1 cellular context compared by ENCODE assay signal in the genomic region with DNA sequence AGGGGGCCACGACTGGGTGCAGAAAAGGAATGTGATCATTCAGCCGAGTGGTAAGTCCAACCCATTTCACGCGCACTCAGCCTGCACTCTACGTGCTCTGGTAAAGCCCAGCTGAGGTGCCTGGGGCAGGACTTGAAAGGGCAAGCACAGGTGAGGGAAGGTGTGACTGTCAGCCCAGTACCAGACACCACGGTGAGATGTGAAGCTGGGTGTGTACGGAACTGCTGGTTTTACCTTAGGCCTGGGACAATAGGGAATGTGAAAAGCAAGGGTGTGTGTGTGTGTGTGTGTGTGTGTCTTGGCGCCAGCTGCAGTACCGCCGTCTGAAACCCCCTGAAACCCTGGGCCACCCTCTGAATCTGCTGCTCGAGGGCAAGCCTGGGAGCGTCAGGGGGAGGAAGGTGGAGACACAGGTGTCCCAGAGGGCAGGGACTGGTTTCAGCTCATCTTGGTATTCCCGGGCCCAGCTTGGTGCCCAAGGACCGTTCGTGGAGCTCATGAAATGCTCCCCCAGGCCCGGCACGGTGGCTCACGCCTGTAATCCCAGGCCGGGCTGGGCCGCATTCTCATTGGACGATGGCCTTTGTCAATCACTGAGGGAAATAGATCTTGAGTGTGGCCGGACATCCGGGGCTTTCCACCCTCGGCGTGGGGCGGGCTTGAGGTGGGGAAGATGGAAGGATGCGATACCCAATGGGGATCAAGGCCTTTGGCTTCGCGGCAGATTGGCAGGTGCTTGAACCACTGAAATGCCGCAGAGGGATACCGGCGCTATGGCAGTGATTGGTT.
A peak's percentile ranks its signal among the peaks of the same experiment; 100 is the strongest.
TF ChIP-seq lines count a peak whose summit lies in the region.

No MANE protein-coding gene starts in this region.

TF ChIP-seq in GM12878, 131 proteins besides CTCF, POLR2A, EP300 and RAD21 (continues in another document):
- TF ChIP-seq GABPA (IDR thresholded peaks at IDR 0.05; ENCODE audit: low read depth) (peak; percentile 95), NFYA (IDR thresholded peaks at IDR 0.05; ENCODE audit: borderline replicate concordance, low read depth, low read length) (peak; percentile 97), IRF4 (IDR thresholded peaks at IDR 0.05; ENCODE audit: low read depth, low read length) (no peak), ZNF207 (IDR thresholded peaks at IDR 0.05; ENCODE audit: borderline replicate concordance) (no peak), ZNF622 (IDR thresholded peaks at IDR 0.05) (no peak), ZZZ3 (IDR thresholded peaks at IDR 0.05; ENCODE audit: control insufficient read depth, insufficient read length, low read depth) (no peak), LARP7 (IDR thresholded peaks at IDR 0.05) (0 out of 2 replicates have a peak, but pooled peaks have one; percentile 46), TCF7 (IDR thresholded peaks at IDR 0.05; ENCODE audit: borderline replicate concordance) (no peak), CREM (IDR thresholded peaks at IDR 0.05; ENCODE audit: low read depth) (peak; percentile 72), RUNX3 (IDR thresholded peaks at IDR 0.05; ENCODE audit: low read length) (no peak), IKZF2 (IDR thresholded peaks at IDR 0.05) (0 out of 4 replicates have a peak, but pooled peaks of 1 of the 2 experiments have one; percentile 48), POLR2AphosphoS2 (IDR thresholded peaks at IDR 0.05; ENCODE audit: low read depth, low read length) (no peak)
- TF ChIP-seq, protein P1, sequence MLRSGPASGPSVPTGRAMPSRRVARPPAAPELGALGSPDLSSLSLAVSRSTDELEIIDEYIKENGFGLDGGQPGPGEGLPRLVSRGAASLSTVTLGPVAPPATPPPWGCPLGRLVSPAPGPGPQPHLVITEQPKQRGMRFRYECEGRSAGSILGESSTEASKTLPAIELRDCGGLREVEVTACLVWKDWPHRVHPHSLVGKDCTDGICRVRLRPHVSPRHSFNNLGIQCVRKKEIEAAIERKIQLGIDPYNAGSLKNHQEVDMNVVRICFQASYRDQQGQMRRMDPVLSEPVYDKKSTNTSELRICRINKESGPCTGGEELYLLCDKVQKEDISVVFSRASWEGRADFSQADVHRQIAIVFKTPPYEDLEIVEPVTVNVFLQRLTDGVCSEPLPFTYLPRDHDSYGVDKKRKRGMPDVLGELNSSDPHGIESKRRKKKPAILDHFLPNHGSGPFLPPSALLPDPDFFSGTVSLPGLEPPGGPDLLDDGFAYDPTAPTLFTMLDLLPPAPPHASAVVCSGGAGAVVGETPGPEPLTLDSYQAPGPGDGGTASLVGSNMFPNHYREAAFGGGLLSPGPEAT (IDR thresholded peaks at IDR 0.05; ENCODE audit: low read depth): no peak
- TF ChIP-seq, protein P2, sequence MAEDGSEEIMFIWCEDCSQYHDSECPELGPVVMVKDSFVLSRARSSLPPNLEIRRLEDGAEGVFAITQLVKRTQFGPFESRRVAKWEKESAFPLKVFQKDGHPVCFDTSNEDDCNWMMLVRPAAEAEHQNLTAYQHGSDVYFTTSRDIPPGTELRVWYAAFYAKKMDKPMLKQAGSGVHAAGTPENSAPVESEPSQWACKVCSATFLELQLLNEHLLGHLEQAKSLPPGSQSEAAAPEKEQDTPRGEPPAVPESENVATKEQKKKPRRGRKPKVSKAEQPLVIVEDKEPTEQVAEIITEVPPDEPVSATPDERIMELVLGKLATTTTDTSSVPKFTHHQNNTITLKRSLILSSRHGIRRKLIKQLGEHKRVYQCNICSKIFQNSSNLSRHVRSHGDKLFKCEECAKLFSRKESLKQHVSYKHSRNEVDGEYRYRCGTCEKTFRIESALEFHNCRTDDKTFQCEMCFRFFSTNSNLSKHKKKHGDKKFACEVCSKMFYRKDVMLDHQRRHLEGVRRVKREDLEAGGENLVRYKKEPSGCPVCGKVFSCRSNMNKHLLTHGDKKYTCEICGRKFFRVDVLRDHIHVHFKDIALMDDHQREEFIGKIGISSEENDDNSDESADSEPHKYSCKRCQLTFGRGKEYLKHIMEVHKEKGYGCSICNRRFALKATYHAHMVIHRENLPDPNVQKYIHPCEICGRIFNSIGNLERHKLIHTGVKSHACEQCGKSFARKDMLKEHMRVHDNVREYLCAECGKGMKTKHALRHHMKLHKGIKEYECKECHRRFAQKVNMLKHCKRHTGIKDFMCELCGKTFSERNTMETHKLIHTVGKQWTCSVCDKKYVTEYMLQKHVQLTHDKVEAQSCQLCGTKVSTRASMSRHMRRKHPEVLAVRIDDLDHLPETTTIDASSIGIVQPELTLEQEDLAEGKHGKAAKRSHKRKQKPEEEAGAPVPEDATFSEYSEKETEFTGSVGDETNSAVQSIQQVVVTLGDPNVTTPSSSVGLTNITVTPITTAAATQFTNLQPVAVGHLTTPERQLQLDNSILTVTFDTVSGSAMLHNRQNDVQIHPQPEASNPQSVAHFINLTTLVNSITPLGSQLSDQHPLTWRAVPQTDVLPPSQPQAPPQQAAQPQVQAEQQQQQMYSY (CRISPR knock-in tag; IDR thresholded peaks at IDR 0.05): no peak
- TF ChIP-seq, protein P3, sequence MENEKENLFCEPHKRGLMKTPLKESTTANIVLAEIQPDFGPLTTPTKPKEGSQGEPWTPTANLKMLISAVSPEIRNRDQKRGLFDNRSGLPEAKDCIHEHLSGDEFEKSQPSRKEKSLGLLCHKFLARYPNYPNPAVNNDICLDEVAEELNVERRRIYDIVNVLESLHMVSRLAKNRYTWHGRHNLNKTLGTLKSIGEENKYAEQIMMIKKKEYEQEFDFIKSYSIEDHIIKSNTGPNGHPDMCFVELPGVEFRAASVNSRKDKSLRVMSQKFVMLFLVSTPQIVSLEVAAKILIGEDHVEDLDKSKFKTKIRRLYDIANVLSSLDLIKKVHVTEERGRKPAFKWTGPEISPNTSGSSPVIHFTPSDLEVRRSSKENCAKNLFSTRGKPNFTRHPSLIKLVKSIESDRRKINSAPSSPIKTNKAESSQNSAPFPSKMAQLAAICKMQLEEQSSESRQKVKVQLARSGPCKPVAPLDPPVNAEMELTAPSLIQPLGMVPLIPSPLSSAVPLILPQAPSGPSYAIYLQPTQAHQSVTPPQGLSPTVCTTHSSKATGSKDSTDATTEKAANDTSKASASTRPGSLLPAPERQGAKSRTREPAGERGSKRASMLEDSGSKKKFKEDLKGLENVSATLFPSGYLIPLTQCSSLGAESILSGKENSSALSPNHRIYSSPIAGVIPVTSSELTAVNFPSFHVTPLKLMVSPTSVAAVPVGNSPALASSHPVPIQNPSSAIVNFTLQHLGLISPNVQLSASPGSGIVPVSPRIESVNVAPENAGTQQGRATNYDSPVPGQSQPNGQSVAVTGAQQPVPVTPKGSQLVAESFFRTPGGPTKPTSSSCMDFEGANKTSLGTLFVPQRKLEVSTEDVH (IDR thresholded peaks at IDR 0.05; ENCODE audit: low read depth, partially characterized antibody): no peak
- TF ChIP-seq, protein P4, sequence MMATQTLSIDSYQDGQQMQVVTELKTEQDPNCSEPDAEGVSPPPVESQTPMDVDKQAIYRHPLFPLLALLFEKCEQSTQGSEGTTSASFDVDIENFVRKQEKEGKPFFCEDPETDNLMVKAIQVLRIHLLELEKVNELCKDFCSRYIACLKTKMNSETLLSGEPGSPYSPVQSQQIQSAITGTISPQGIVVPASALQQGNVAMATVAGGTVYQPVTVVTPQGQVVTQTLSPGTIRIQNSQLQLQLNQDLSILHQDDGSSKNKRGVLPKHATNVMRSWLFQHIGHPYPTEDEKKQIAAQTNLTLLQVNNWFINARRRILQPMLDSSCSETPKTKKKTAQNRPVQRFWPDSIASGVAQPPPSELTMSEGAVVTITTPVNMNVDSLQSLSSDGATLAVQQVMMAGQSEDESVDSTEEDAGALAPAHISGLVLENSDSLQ (IDR thresholded peaks at IDR 0.05): peak; percentile 100
- TF ChIP-seq, protein P5, sequence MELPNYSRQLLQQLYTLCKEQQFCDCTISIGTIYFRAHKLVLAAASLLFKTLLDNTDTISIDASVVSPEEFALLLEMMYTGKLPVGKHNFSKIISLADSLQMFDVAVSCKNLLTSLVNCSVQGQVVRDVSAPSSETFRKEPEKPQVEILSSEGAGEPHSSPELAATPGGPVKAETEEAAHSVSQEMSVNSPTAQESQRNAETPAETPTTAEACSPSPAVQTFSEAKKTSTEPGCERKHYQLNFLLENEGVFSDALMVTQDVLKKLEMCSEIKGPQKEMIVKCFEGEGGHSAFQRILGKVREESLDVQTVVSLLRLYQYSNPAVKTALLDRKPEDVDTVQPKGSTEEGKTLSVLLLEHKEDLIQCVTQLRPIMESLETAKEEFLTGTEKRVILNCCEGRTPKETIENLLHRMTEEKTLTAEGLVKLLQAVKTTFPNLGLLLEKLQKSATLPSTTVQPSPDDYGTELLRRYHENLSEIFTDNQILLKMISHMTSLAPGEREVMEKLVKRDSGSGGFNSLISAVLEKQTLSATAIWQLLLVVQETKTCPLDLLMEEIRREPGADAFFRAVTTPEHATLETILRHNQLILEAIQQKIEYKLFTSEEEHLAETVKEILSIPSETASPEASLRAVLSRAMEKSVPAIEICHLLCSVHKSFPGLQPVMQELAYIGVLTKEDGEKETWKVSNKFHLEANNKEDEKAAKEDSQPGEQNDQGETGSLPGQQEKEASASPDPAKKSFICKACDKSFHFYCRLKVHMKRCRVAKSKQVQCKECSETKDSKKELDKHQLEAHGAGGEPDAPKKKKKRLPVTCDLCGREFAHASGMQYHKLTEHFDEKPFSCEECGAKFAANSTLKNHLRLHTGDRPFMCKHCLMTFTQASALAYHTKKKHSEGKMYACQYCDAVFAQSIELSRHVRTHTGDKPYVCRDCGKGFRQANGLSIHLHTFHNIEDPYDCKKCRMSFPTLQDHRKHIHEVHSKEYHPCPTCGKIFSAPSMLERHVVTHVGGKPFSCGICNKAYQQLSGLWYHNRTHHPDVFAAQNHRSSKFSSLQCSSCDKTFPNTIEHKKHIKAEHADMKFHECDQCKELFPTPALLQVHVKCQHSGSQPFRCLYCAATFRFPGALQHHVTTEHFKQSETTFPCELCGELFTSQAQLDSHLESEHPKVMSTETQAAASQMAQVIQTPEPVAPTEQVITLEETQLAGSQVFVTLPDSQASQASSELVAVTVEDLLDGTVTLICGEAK (IDR thresholded peaks at IDR 0.05; ENCODE audit: borderline replicate concordance): peak; percentile 93
- TF ChIP-seq, protein P6, sequence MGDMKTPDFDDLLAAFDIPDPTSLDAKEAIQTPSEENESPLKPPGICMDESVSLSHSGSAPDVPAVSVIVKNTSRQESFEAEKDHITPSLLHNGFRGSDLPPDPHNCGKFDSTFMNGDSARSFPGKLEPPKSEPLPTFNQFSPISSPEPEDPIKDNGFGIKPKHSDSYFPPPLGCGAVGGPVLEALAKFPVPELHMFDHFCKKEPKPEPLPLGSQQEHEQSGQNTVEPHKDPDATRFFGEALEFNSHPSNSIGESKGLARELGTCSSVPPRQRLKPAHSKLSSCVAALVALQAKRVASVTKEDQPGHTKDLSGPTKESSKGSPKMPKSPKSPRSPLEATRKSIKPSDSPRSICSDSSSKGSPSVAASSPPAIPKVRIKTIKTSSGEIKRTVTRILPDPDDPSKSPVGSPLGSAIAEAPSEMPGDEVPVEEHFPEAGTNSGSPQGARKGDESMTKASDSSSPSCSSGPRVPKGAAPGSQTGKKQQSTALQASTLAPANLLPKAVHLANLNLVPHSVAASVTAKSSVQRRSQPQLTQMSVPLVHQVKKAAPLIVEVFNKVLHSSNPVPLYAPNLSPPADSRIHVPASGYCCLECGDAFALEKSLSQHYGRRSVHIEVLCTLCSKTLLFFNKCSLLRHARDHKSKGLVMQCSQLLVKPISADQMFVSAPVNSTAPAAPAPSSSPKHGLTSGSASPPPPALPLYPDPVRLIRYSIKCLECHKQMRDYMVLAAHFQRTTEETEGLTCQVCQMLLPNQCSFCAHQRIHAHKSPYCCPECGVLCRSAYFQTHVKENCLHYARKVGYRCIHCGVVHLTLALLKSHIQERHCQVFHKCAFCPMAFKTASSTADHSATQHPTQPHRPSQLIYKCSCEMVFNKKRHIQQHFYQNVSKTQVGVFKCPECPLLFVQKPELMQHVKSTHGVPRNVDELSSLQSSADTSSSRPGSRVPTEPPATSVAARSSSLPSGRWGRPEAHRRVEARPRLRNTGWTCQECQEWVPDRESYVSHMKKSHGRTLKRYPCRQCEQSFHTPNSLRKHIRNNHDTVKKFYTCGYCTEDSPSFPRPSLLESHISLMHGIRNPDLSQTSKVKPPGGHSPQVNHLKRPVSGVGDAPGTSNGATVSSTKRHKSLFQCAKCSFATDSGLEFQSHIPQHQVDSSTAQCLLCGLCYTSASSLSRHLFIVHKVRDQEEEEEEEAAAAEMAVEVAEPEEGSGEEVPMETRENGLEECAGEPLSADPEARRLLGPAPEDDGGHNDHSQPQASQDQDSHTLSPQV (IDR thresholded peaks at IDR 0.05): no peak
- TF ChIP-seq, protein P7, sequence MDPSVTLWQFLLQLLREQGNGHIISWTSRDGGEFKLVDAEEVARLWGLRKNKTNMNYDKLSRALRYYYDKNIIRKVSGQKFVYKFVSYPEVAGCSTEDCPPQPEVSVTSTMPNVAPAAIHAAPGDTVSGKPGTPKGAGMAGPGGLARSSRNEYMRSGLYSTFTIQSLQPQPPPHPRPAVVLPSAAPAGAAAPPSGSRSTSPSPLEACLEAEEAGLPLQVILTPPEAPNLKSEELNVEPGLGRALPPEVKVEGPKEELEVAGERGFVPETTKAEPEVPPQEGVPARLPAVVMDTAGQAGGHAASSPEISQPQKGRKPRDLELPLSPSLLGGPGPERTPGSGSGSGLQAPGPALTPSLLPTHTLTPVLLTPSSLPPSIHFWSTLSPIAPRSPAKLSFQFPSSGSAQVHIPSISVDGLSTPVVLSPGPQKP (IDR thresholded peaks at IDR 0.05; ENCODE audit: low read depth, low read length): no peak
- TF ChIP-seq, protein P8, sequence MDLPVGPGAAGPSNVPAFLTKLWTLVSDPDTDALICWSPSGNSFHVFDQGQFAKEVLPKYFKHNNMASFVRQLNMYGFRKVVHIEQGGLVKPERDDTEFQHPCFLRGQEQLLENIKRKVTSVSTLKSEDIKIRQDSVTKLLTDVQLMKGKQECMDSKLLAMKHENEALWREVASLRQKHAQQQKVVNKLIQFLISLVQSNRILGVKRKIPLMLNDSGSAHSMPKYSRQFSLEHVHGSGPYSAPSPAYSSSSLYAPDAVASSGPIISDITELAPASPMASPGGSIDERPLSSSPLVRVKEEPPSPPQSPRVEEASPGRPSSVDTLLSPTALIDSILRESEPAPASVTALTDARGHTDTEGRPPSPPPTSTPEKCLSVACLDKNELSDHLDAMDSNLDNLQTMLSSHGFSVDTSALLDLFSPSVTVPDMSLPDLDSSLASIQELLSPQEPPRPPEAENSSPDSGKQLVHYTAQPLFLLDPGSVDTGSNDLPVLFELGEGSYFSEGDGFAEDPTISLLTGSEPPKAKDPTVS (IDR thresholded peaks at IDR 0.05; ENCODE audit: low read depth, low read length): no peak
- TF ChIP-seq, protein P9, sequence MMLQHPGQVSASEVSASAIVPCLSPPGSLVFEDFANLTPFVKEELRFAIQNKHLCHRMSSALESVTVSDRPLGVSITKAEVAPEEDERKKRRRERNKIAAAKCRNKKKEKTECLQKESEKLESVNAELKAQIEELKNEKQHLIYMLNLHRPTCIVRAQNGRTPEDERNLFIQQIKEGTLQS (IDR thresholded peaks at IDR 0.05; ENCODE audit: borderline replicate concordance, extremely low read depth, low read depth, low read length): no peak
- TF ChIP-seq, protein P10, sequence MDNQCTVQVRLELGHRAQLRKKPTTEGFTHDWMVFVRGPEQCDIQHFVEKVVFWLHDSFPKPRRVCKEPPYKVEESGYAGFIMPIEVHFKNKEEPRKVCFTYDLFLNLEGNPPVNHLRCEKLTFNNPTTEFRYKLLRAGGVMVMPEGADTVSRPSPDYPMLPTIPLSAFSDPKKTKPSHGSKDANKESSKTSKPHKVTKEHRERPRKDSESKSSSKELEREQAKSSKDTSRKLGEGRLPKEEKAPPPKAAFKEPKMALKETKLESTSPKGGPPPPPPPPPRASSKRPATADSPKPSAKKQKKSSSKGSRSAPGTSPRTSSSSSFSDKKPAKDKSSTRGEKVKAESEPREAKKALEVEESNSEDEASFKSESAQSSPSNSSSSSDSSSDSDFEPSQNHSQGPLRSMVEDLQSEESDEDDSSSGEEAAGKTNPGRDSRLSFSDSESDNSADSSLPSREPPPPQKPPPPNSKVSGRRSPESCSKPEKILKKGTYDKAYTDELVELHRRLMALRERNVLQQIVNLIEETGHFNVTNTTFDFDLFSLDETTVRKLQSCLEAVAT (IDR thresholded peaks at IDR 0.05): peak; percentile 62; the same call in 1 of the 2 replicates
